In the genomic region with DNA sequence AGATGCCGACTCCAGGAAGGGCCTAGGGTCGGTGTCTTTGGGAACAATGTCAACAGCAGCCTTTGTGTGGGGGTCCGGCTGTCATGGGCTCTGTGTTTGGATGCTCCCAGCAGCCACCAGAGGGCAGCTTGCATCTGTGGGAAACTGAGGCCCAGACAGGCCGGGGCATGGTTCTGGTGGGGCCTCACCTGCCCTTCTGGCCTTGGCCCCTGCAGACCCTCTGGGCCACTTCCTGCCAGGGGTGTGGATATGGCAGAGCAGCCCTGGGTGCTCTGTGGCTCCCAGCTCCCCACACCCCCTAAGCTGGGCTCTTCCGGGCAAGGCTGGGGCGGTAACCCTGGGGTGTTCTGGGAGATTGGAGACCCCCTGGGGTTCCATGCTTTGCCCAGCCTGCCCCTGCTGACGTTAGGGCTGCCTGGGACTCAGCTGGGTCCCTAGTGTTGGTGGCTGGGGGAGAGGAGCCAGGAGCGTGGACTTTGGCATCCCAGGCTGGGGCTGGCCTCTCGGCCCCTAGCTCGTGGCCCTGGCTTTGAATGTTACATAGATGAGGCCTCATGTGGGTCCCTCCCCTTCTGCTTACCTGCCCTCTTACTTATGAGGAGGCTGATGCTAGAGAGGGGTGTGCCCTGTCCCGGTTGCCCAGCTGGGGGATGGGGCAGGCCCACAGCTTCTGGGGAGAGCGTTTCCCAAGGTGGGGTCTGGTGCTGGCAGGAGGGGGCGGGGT, we compare ENCODE assay signal across 1 cellular context.
TF ChIP-seq lines count a peak whose summit lies in the region.

No MANE protein-coding gene starts in this region.

TF ChIP-seq in HepG2, 621 proteins besides CTCF, POLR2A, EP300 and RAD21 (continued from another document and continues in another):
- no peak for TF ChIP-seq ZNF503 (CRISPR knock-in tag; IDR thresholded peaks at IDR 0.05)
- no peak for TF ChIP-seq ZFP36L2 (CRISPR knock-in tag; IDR thresholded peaks at IDR 0.05)
- TF ChIP-seq BORCS8-MEF2B (CRISPR knock-in tag; IDR thresholded peaks at IDR 0.05) = no peak
- no peak; the same call in 1 of the 2 replicates for TF ChIP-seq ZNF30 (CRISPR knock-in tag; IDR thresholded peaks at IDR 0.05)
- TF ChIP-seq ZNF788 (CRISPR knock-in tag; IDR thresholded peaks at IDR 0.05; ENCODE audit: borderline replicate concordance) = no peak
- peak; percentile 43; the same call in 1 of the 2 replicates for TF ChIP-seq ARID5B (CRISPR knock-in tag; IDR thresholded peaks at IDR 0.05)
- no peak for TF ChIP-seq ZNF318 (CRISPR knock-in tag; IDR thresholded peaks at IDR 0.05)
- TF ChIP-seq, protein P1, sequence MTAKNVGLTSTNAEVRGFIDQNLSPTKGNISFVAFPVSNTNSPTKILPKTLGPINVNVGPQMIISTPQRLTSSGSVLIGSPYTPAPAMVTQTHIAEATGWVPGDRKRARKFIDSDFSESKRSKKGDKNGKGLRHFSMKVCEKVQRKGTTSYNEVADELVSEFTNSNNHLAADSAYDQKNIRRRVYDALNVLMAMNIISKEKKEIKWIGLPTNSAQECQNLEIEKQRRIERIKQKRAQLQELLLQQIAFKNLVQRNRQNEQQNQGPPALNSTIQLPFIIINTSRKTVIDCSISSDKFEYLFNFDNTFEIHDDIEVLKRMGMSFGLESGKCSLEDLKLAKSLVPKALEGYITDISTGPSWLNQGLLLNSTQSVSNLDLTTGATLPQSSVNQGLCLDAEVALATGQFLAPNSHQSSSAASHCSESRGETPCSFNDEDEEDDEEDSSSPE (CRISPR knock-in tag; IDR thresholded peaks at IDR 0.05) = 0 out of 2 replicates have a peak, but pooled peaks have one; percentile 57
- TF ChIP-seq GLI4 (CRISPR knock-in tag; IDR thresholded peaks at IDR 0.05; ENCODE audit: borderline replicate concordance) = no peak
- no peak for TF ChIP-seq ZNF678 (CRISPR knock-in tag; IDR thresholded peaks at IDR 0.05)
- no peak for TF ChIP-seq TCF7L2 (IDR thresholded peaks at IDR 0.05; ENCODE audit: low read depth, low read length)
- no peak for TF ChIP-seq AFF4 (CRISPR knock-in tag; IDR thresholded peaks at IDR 0.05)
- no peak for TF ChIP-seq FLYWCH1 (CRISPR knock-in tag; IDR thresholded peaks at IDR 0.05)
- peak; percentile 56; the same call in 1 of the 2 replicates for TF ChIP-seq ZNF350 (CRISPR knock-in tag; IDR thresholded peaks at IDR 0.05; ENCODE audit: borderline replicate concordance, low read depth)
- TF ChIP-seq HNRNPK (IDR thresholded peaks at IDR 0.05; ENCODE audit: low read depth, low read length, poor library complexity, severe bottlenecking) = no peak
- TF ChIP-seq HOXD1 (CRISPR knock-in tag; IDR thresholded peaks at IDR 0.05) = no peak
- TF ChIP-seq TGIF2 (CRISPR knock-in tag; IDR thresholded peaks at IDR 0.05) = no peak
- TF ChIP-seq, protein P2, sequence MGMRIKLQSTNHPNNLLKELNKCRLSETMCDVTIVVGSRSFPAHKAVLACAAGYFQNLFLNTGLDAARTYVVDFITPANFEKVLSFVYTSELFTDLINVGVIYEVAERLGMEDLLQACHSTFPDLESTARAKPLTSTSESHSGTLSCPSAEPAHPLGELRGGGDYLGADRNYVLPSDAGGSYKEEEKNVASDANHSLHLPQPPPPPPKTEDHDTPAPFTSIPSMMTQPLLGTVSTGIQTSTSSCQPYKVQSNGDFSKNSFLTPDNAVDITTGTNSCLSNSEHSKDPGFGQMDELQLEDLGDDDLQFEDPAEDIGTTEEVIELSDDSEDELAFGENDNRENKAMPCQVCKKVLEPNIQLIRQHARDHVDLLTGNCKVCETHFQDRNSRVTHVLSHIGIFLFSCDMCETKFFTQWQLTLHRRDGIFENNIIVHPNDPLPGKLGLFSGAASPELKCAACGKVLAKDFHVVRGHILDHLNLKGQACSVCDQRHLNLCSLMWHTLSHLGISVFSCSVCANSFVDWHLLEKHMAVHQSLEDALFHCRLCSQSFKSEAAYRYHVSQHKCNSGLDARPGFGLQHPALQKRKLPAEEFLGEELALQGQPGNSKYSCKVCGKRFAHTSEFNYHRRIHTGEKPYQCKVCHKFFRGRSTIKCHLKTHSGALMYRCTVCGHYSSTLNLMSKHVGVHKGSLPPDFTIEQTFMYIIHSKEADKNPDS (CRISPR knock-in tag; IDR thresholded peaks at IDR 0.05) = no peak
- no peak for TF ChIP-seq ZNF207 (IDR thresholded peaks at IDR 0.05; ENCODE audit: borderline replicate concordance)
- TF ChIP-seq RELA (CRISPR knock-in tag; IDR thresholded peaks at IDR 0.05) = no peak
- no peak for TF ChIP-seq MAX (IDR thresholded peaks at IDR 0.05)
- TF ChIP-seq, protein P3, sequence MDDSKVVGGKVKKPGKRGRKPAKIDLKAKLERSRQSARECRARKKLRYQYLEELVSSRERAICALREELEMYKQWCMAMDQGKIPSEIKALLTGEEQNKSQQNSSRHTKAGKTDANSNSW (CRISPR knock-in tag; IDR thresholded peaks at IDR 0.05; ENCODE audit: borderline replicate concordance) = no peak
- peak; percentile 74 for TF ChIP-seq UBTF (CRISPR knock-in tag; IDR thresholded peaks at IDR 0.05)
- no peak for TF ChIP-seq FOSL2 (CRISPR knock-in tag; IDR thresholded peaks at IDR 0.05)
